ENCODE assay signal across 8 cellular contexts in genomic region chr12:9446883-9447761, GRCh38.
DNase-seq lines count a peak whose midpoint lies in the region; ATAC-seq and TF ChIP-seq lines count a peak whose summit lies in the region.
"Not testable (repeated sequence)": the region's sequence is repeated elsewhere in the genome, so short reads cannot be mapped to it uniquely, and the experiment has no call there.

No MANE protein-coding gene starts in this region.

- H3K4me3 Mint-ChIP-seq in T-helper 1 cell treated with Interleukin-12 subunit alpha and Interleukin-12 subunit beta and Interleukin-4 antibody, amounts not matched to agents 30 μg/mL and 1 μg/mL, for 36 hours: peak overlapping the region; percentile 97
- peak overlapping the region; percentile 96 for H3K4me3 Mint-ChIP-seq in MCF 10A (ENCODE audit: unreplicated experiment)

- H2AK5ac ChIP-seq in neuronal stem cell (ENCODE audit: low read depth, low read length): not testable (repeated sequence)

- H3K27ac ChIP-seq in right atrium auricular region; neuronal stem cell (replicated peaks; ENCODE audit: low read length); urinary bladder (ENCODE audit: low read depth): not testable (repeated sequence)

- not testable (repeated sequence) for H2BK120ac ChIP-seq in neuronal stem cell (ENCODE audit: low read depth, low read length)

- in situ Hi-C loops in HAP-1 (cut with MboI; ENCODE audit: low sequenced_read_pairs): not testable (repeated sequence)

- no CpG with 5 or more reads among the region's 20 CpGs for WGBS in neuronal stem cell (ENCODE audit: extremely low coverage in 2 of 2, insufficient read length in 2 of 2, insufficient replicate concordance in 1 of 2), 2 donors
- WGBS in urinary bladder: 24% methylated on average over 18 of the region's 20 CpGs

- H3K36me3 ChIP-seq in HAP-1 (replicated peaks); right atrium auricular region; neuronal stem cell (replicated peaks in 1 of 2; ENCODE audit: control insufficient read depth in 2 of 2, insufficient read depth in 2 of 2, low read length in 2 of 2); urinary bladder (ENCODE audit: insufficient read depth): not testable (repeated sequence)

- H3K4me3 ChIP-seq in HAP-1 (peak overlapping the region; percentile 41; the same call in 1 of the 2 replicates), right atrium auricular region (peak overlapping the region; percentile 49 to 54), neuronal stem cell (ENCODE audit: low read length in 2 of 2) (peak overlapping the region; percentile 81 to 82), urinary bladder (ENCODE audit: low read depth, low read length) (peak overlapping the region; percentile 36)

- not testable (repeated sequence) for H3K9me3 Mint-ChIP-seq in T-helper 1 cell treated with Interleukin-12 subunit alpha and Interleukin-12 subunit beta and Interleukin-4 antibody, amounts not matched to agents 30 μg/mL and 1 μg/mL, for 36 hours; MCF 10A (ENCODE audit: unreplicated experiment)

- not testable (repeated sequence) for H3K9me3 ChIP-seq in HAP-1; right atrium auricular region; neuronal stem cell (replicated peaks in 1 of 2; ENCODE audit: control insufficient read depth in 2 of 2, insufficient read depth in 1 of 2, low read depth in 1 of 2, low read length in 2 of 2)

- POLR2A ChIA-PET in MCF 10A (lab: Yijun Ruan, JAX): not testable (repeated sequence)

- H3K14ac ChIP-seq in neuronal stem cell (ENCODE audit: low read length): not testable (repeated sequence)

- not testable (repeated sequence) for H3K27me3 ChIP-seq in HAP-1 (ENCODE audit: low read depth); right atrium auricular region; neuronal stem cell (ENCODE audit: control insufficient read depth in 3 of 3, insufficient read depth in 3 of 3, low read depth in 1 of 3, low read length in 3 of 3)

- not testable (repeated sequence) for H3K36me3 Mint-ChIP-seq in T-helper 1 cell treated with Interleukin-12 subunit alpha and Interleukin-12 subunit beta and Interleukin-4 antibody, amounts not matched to agents 30 μg/mL and 1 μg/mL, for 36 hours (ENCODE audit: low read depth)
- peaks cover 12% of the 10 kb centered on the region for H3K36me3 Mint-ChIP-seq in MCF 10A (ENCODE audit: insufficient read depth, unreplicated experiment)

- not testable (repeated sequence) for H2BK15ac ChIP-seq in neuronal stem cell (ENCODE audit: low read length)

- H3K4ac ChIP-seq in neuronal stem cell (ENCODE audit: low read length): not testable (repeated sequence)

- intact Hi-C loops in MCF 10A (cut with micrococcal nuclease): not testable (repeated sequence)

- H3K27ac Mint-ChIP-seq in T-helper 1 cell treated with Interleukin-12 subunit alpha and Interleukin-12 subunit beta and Interleukin-4 antibody, amounts not matched to agents 30 μg/mL and 1 μg/mL, for 36 hours: peak overlapping the region; percentile 65
- not testable (repeated sequence) for H3K27ac Mint-ChIP-seq in MCF 10A (ENCODE audit: low read depth, unreplicated experiment)

- ATAC-seq in GM18861 (IDR thresholded peaks at IDR 0.05; ENCODE audit: unreplicated experiment): peak; percentile 18
- ATAC-seq in HG03442 (IDR thresholded peaks at IDR 0.05; ENCODE audit: unreplicated experiment): peak; percentile 4

- H3K4me1 Mint-ChIP-seq in T-helper 1 cell treated with Interleukin-12 subunit alpha and Interleukin-12 subunit beta and Interleukin-4 antibody, amounts not matched to agents 30 μg/mL and 1 μg/mL, for 36 hours (ENCODE audit: low read depth): peaks cover 18% of the 10 kb centered on the region
- H3K4me1 Mint-ChIP-seq in MCF 10A (ENCODE audit: insufficient read depth, unreplicated experiment): not testable (repeated sequence)

- H3K18ac ChIP-seq in neuronal stem cell (ENCODE audit: low read length): not testable (repeated sequence)

- not testable (repeated sequence) for H2BK12ac ChIP-seq in neuronal stem cell (ENCODE audit: low read length)

- H3K23ac ChIP-seq in neuronal stem cell (ENCODE audit: low read depth, low read length, poor library complexity): not testable (repeated sequence)

- not testable (repeated sequence) for H3K4me1 ChIP-seq in HAP-1; right atrium auricular region; neuronal stem cell (ENCODE audit: control insufficient read depth in 2 of 2, insufficient read depth in 1 of 2, low read depth in 1 of 2, low read length in 2 of 2); urinary bladder (ENCODE audit: insufficient read depth)

- not testable (repeated sequence) for BruUV-seq in MCF 10A (replicated peaks; lab: Mats Ljungman, UMichigan)

- H3K27me3 Mint-ChIP-seq in T-helper 1 cell treated with Interleukin-12 subunit alpha and Interleukin-12 subunit beta and Interleukin-4 antibody, amounts not matched to agents 30 μg/mL and 1 μg/mL, for 36 hours (ENCODE audit: low read depth); MCF 10A (ENCODE audit: insufficient read depth, unreplicated experiment): not testable (repeated sequence)

- not testable (repeated sequence) for H2BK5ac ChIP-seq in neuronal stem cell (ENCODE audit: low read length)

- CTCF ChIA-PET in MCF 10A (lab: Yijun Ruan, JAX): not testable (repeated sequence)

- peak overlapping the region; percentile 98 for H2AFZ ChIP-seq in neuronal stem cell (ENCODE audit: low read length)

- H3K4me2 ChIP-seq in neuronal stem cell (ENCODE audit: insufficient read depth, low read length, poor library complexity, severe bottlenecking): peak overlapping the region; percentile 49

- not testable (repeated sequence) for H4K8ac ChIP-seq in neuronal stem cell (ENCODE audit: low read depth, low read length)

- TF ChIP-seq CTCF in MCF 10A (IDR thresholded peaks at IDR 0.05; ENCODE audit: unreplicated experiment); right atrium auricular region (IDR thresholded peaks at IDR 0.05): not testable (repeated sequence)

- H3K9ac ChIP-seq in neuronal stem cell (ENCODE audit: low read depth, low read length, poor library complexity): not testable (repeated sequence)

- peak in 1 of 2 experiments; percentile 53 for DNase-seq in HAP-1 (ENCODE audit: low spot score in 2 of 2)
- DNase-seq in MCF 10A (ENCODE audit: unreplicated experiment); right atrium auricular region (ENCODE audit: low spot score); neuronal stem cell (ENCODE audit: low spot score): not testable (repeated sequence)

- not testable (repeated sequence) for H3K79me1 ChIP-seq in neuronal stem cell (ENCODE audit: low read depth, low read length)

- not testable (repeated sequence) for H4K91ac ChIP-seq in neuronal stem cell (ENCODE audit: low read depth, low read length, poor library complexity)
